Comparison of ENCODE assay signal across 16 cellular contexts in the genomic region with DNA sequence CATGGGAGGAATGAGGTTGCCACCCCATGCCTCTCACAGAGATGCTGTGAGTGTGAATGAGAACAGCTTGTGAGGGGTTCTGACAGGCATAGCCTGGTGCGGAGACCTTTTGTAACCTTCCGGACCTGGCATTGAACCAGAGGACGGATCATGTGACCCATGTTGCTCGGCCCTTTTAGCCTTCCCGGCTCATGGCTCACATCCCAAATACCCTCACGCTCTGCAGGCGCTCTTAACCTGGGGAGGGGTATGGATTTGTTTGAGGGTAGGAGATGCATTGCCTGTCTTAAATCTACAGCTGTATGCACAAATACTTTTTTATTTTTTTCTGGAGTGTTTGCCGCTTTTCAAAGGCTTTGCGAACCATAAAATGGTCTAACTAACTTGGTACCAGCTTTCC.
DNase-seq lines count a peak whose midpoint lies in the region; TF ChIP-seq lines count a peak whose summit lies in the region.
"Had no signal": no experiment of that assay in that cellular context is flagged by ENCODE, and none has a peak within 500 bp of the region (broad histone marks: within the 10 kb centered on the region; RNA-seq: fewer than 3 reads in every experiment).

No MANE protein-coding gene starts in this region.

- peak; percentile 61 for DNase-seq in DMS 273 (lab: John Stamatoyannopoulos, UW; ENCODE audit: unreplicated experiment)
- DNase-seq in DMS 273 treated with DMSO at 0.1 percent for 48 hours (lab: John Stamatoyannopoulos, UW), result no peak
- DNase-seq in NCI-H1694 (lab: John Stamatoyannopoulos, UW), result peak; percentile 49
- DNase-seq in cerebellum (ENCODE audit: low spot score), result peak; percentile 44
- no peak for DNase-seq in vagina (ENCODE audit: extremely low spot score in 2 of 2)
- no peak for DNase-seq in WERI-Rb-1
- no peak for DNase-seq in breast epithelium (ENCODE audit: low spot score in 2 of 2)
- DNase-seq: CD4-positive, alpha-beta memory T cell; DMS53; GF-D8; GOT3; H9; KBM-7 had no signal

- TF ChIP-seq CTCF in vagina (IDR thresholded peaks at IDR 0.05), result no peak
- TF ChIP-seq CTCF in WERI-Rb-1 (IDR thresholded peaks at IDR 0.05; ENCODE audit: low read depth, low read length), result no peak
- TF ChIP-seq CTCF in breast epithelium (IDR thresholded peaks at IDR 0.05), result no peak

- H3K4me1 ChIP-seq in vagina (no peaks in the 10 kb centered on the region), breast epithelium (no peaks in the 10 kb centered on the region)
- H3K4me1 ChIP-seq: A549, BLaER1 had no signal

- TF ChIP-seq POLR2A in vagina (IDR thresholded peaks at IDR 0.05) (no peak), breast epithelium (IDR thresholded peaks at IDR 0.05) (no peak)

- H3K27ac ChIP-seq in vagina (no peak overlapping the region), WERI-Rb-1 (no peak overlapping the region), breast epithelium (no peak overlapping the region)
- H3K27ac ChIP-seq: 22Rv1, A549, BLaER1 had no signal

- H3K27me3 ChIP-seq in vagina (no peaks in the 10 kb centered on the region), WERI-Rb-1 (ENCODE audit: insufficient read depth, low read depth, severe bottlenecking) (no peaks in the 10 kb centered on the region), breast epithelium (no peaks in the 10 kb centered on the region)
- H3K27me3 ChIP-seq: BLaER1 had no signal

- H3K36me3 ChIP-seq in vagina, result no peaks in the 10 kb centered on the region
- no peaks in the 10 kb centered on the region for H3K36me3 ChIP-seq in WERI-Rb-1
- H3K36me3 ChIP-seq in breast epithelium, result no peaks in the 10 kb centered on the region
- H3K36me3 ChIP-seq: BLaER1 had no signal

- H3K9me3 ChIP-seq in vagina (peaks cover 6% of the 10 kb centered on the region), WERI-Rb-1 (ENCODE audit: severe bottlenecking) (peaks cover 6% of the 10 kb centered on the region), breast epithelium (peaks cover 0 to 3% of the 10 kb centered on the region in 2 donors)
- H3K9me3 ChIP-seq: BLaER1 had no signal

- H3K4me3 ChIP-seq in vagina (no peak overlapping the region), WERI-Rb-1 (ENCODE audit: low read depth, low read length) (no peak overlapping the region), breast epithelium (no peak overlapping the region)
- H3K4me3 ChIP-seq: A549, BLaER1 had no signal

- intact Hi-C loops in vagina (cut with DNase I) (no loop called here), breast epithelium (cut with DNase I; ENCODE audit: low total_unique reads) (loop anchor here (10.0 kb wide), 1 partner anchor 63 kb away; no protein-coding TSS in a partner anchor)

Comparison
In these comparisons a context has a peak if more than half of its experiments do, and no peak if none do; other contexts are left out.
1. DNase-seq: peak in DMS 273 (single experiment), NCI-H1694 (single experiment) and cerebellum (single experiment); none in DMS 273 treated with DMSO at 0.1 percent for 48 hours (single experiment), vagina (0 of 2), WERI-Rb-1 (single experiment) and breast epithelium (0 of 2).